Comparison of ENCODE assay signal across 18 cellular contexts in the genomic region with DNA sequence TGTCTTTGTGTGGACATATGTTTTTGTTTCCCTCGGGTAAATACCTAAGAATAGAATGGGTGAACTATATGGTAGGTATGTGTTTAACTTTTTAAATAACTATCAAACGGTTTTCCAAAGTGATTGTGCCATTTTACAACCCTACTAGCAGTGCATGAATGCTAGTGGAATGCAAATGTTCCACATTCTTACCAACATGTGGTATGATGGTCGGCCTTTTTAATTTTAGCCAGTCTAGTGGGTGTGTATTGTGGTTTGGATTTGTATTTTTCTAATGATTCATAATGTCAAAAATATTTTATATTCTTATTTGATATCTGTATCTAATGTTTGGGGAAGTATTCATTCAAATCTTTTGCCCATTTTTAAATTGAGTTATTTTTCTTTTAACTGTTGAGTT.
DNase-seq lines count a peak whose midpoint lies in the region; ATAC-seq and TF ChIP-seq lines count a peak whose summit lies in the region.
"Had no signal": no experiment of that assay in that cellular context is flagged by ENCODE, and none has a peak within 500 bp of the region (broad histone marks: within the 10 kb centered on the region; RNA-seq: fewer than 3 reads in every experiment).

No MANE protein-coding gene starts in this region.

- no peaks in the 10 kb centered on the region for H3K4me1 Mint-ChIP-seq in Calu3 (ENCODE audit: low read depth, unreplicated experiment)
- H3K4me1 Mint-ChIP-seq: activated naive CD4-positive, alpha-beta T cell treated with anti-CD3 and anti-CD28 coated beads, Interleukin-2, amount 50 U/mL, for 24 hours had no signal

- H3K4me3 Mint-ChIP-seq in Calu3 (ENCODE audit: low read depth, unreplicated experiment), result no peak overlapping the region
- H3K4me3 Mint-ChIP-seq: activated naive CD4-positive, alpha-beta T cell treated with anti-CD3 and anti-CD28 coated beads, Interleukin-2, amount 50 U/mL, for 24 hours; H9; type B pancreatic cell; WTC11 had no signal

- no peaks in the 10 kb centered on the region for H3K9me3 Mint-ChIP-seq in Calu3 (ENCODE audit: low read depth, unreplicated experiment)

- no TSS peak for BruUV-seq in Calu3 (replicated peaks; lab: Mats Ljungman, UMichigan)

- ATAC-seq in GM19328 (IDR thresholded peaks at IDR 0.05; ENCODE audit: unreplicated experiment), result no peak
- ATAC-seq: gastrocnemius medialis, WTC11 had no signal

- H3K27ac Mint-ChIP-seq in Calu3 (ENCODE audit: unreplicated experiment), result no peak overlapping the region
- H3K27ac Mint-ChIP-seq: activated naive CD4-positive, alpha-beta T cell treated with anti-CD3 and anti-CD28 coated beads, Interleukin-2, amount 50 U/mL, for 24 hours; H9; type B pancreatic cell; WTC11 had no signal

- CTCF ChIA-PET in Calu3 (lab: Charles Lee), result no interaction called here

- no peaks in the 10 kb centered on the region for H3K36me3 Mint-ChIP-seq in Calu3 (ENCODE audit: insufficient read depth, unreplicated experiment)
- H3K36me3 Mint-ChIP-seq: type B pancreatic cell had no signal

- H3K27me3 Mint-ChIP-seq in Calu3 (ENCODE audit: unreplicated experiment), result peaks cover 8% of the 10 kb centered on the region
- H3K27me3 Mint-ChIP-seq: activated naive CD4-positive, alpha-beta T cell treated with anti-CD3 and anti-CD28 coated beads, Interleukin-2, amount 50 U/mL, for 24 hours had no signal

- no peak overlapping the region for H3K4me3 ChIP-seq in cardiac fibroblast (replicated peaks in 1 of 2; ENCODE audit: low read depth in 2 of 2, low read length in 2 of 2)
- H3K4me3 ChIP-seq: colonic mucosa, gastrocnemius medialis, ovary had no signal

- DNase-seq in Calu3, result peak; percentile 19
- peak; percentile 71 for DNase-seq in M059J (ENCODE audit: low read depth)
- DNase-seq in cardiac fibroblast (ENCODE audit: low read depth in 2 of 2), result peak; percentile 51 to 86
- peak; percentile 56 for DNase-seq in non-pigmented ciliary epithelial cell (ENCODE audit: low read depth)
- DNase-seq in MV-4-11 (lab: John Stamatoyannopoulos, UW), result no peak
- DNase-seq in stimulated activated CD4-positive, alpha-beta T cell treated with anti-CD3 and anti-CD28 coated beads, Interleukin-1b, Interleukin-23, amount 100 ng/mL, for 48 hours, result no peak
- no peak for DNase-seq in NCI-H524 (lab: John Stamatoyannopoulos, UW)
- DNase-seq: C1 segment of cervical spinal cord, colonic mucosa, gastrocnemius medialis, H9, midbrain, NCI-H1048, ovary had no signal

- intact Hi-C loops in Calu3 (cut with micrococcal nuclease; ENCODE audit: unreplicated experiment), result no loop called here

- TF ChIP-seq CTCF in Calu3 (IDR thresholded peaks at IDR 0.05; ENCODE audit: unreplicated experiment), result no peak
- TF ChIP-seq CTCF in cardiac fibroblast (IDR thresholded peaks at IDR 0.05; ENCODE audit: low read depth, low read length), result no peak

Comparison
In these comparisons a context has a peak if more than half of its experiments do, and no peak if none do; other contexts are left out.
1. DNase-seq: peak in Calu3 (single experiment), M059J (single experiment), cardiac fibroblast (2 of 2) and non-pigmented ciliary epithelial cell (single experiment); none in MV-4-11 (single experiment), stimulated activated CD4-positive, alpha-beta T cell treated with anti-CD3 and anti-CD28 coated beads, Interleukin-1b, Interleukin-23, amount 100 ng/mL, for 48 hours (single experiment) and NCI-H524 (0 of 2).